Comparison of ENCODE assay signal across 17 cellular contexts in genomic region chr17:70886648-70887047, GRCh38.
"Had no signal": no experiment of that assay in that cellular context is flagged by ENCODE, and none has a peak within 500 bp of the region (broad histone marks: within the 10 kb centered on the region; RNA-seq: fewer than 3 reads in every experiment).

No MANE protein-coding gene starts in this region.

- H3K4me3 ChIP-seq: SJSA1 had no signal

- H3K4me1 ChIP-seq: SJSA1 had no signal

- H3K27me3 ChIP-seq: SJSA1 had no signal

- H3K36me3 ChIP-seq: SJSA1 had no signal

- DNase-seq: KBM-7, NCI-H1092, NCI-H1105 treated with DMSO at 0.1 percent for 48 hours, NCI-H1417 treated with DMSO at 0.1 percent for 48 hours, NCI-H146, NCI-H1694 treated with DMSO at 0.1 percent for 48 hours, NCI-H1930, NCI-H2081, NCI-H2107, NCI-H2227 treated with DMSO at 0.1 percent for 48 hours, NCI-H524, NCI-H526 treated with DMSO at 0.1 percent for 48 hours, NCI-H748 treated with DMSO at 0.1 percent for 48 hours, Right ventricle myocardium superior, RPMI8226, SIG-M5 had no signal

- H3K27ac ChIP-seq: SJSA1 had no signal
